Comparison of ENCODE assay signal across 20 cellular contexts in genomic region chr14:20381341-20381740, GRCh38. TPM values are rescaled to one million over a fixed set of nuclear protein-coding genes. Genes with fewer than 3 reads are reported as not detected.
A peak's percentile ranks its signal among the peaks of the same experiment; 100 is the strongest.
DNase-seq lines count a peak whose midpoint lies in the region; TF ChIP-seq lines count a peak whose summit lies in the region.
"Had no signal": no experiment of that assay in that cellular context is flagged by ENCODE, and none has a peak within 500 bp of the region (broad histone marks: within the 10 kb centered on the region; RNA-seq: fewer than 3 reads in every experiment).

No MANE protein-coding gene starts in this region.

- peak overlapping the region; percentile 4 for H3K14ac ChIP-seq in neuronal stem cell (ENCODE audit: low read length)

- H3K9me3 ChIP-seq in WERI-Rb-1 (ENCODE audit: severe bottlenecking): no peaks in the 10 kb centered on the region
- no peaks in the 10 kb centered on the region for H3K9me3 ChIP-seq in neuronal stem cell (replicated peaks in 1 of 2; ENCODE audit: control insufficient read depth in 2 of 2, insufficient read depth in 1 of 2, low read depth in 1 of 2, low read length in 2 of 2)
- H3K9me3 ChIP-seq: BE2C, HAP-1 had no signal

- H3K4me3 ChIP-seq in WERI-Rb-1 (ENCODE audit: low read depth, low read length): no peak overlapping the region
- no peak overlapping the region for H3K4me3 ChIP-seq in neuronal stem cell (ENCODE audit: low read length in 2 of 2)
- H3K4me3 ChIP-seq: GM23248, HAP-1 had no signal

- no peaks in the 10 kb centered on the region for H3K9me3 Mint-ChIP-seq in activated naive CD8-positive, alpha-beta T cell (ENCODE audit: low read depth)
- H3K9me3 Mint-ChIP-seq in activated naive CD8-positive, alpha-beta T cell treated with anti-CD3 and anti-CD28 coated beads for 36 hours: no peaks in the 10 kb centered on the region
- no peaks in the 10 kb centered on the region for H3K9me3 Mint-ChIP-seq in type B pancreatic cell
- H3K9me3 Mint-ChIP-seq: CD4-positive, CD25-positive, alpha-beta regulatory T cell; CD8-positive, alpha-beta memory T cell had no signal

- TF ChIP-seq CTCF in WERI-Rb-1 (IDR thresholded peaks at IDR 0.05; ENCODE audit: low read depth, low read length): no peak
- TF ChIP-seq CTCF in type B pancreatic cell (conservative IDR thresholded peaks at IDR 0.05): no peak

- H3K27me3 ChIP-seq in WERI-Rb-1 (ENCODE audit: insufficient read depth, low read depth, severe bottlenecking) (no peaks in the 10 kb centered on the region), neuronal stem cell (ENCODE audit: control insufficient read depth in 3 of 3, insufficient read depth in 3 of 3, low read depth in 1 of 3, low read length in 3 of 3) (no peaks in the 10 kb centered on the region)
- H3K27me3 ChIP-seq: BE2C had no signal

- H2BK12ac ChIP-seq in neuronal stem cell (ENCODE audit: low read length): no peak overlapping the region

- H3K36me3 ChIP-seq in WERI-Rb-1 (peaks cover 87% of the 10 kb centered on the region), neuronal stem cell (replicated peaks in 1 of 2; ENCODE audit: control insufficient read depth in 2 of 2, insufficient read depth in 2 of 2, low read length in 2 of 2) (peaks cover 43 to 91% of the 10 kb centered on the region in 2 donors)
- H3K36me3 ChIP-seq: BE2C had no signal

- whole genome bisulfite sequencing in neuronal stem cell (ENCODE audit: extremely low coverage in 2 of 2, insufficient read length in 2 of 2, insufficient replicate concordance in 1 of 2), 2 donors: no CpG with 5 or more reads among the region's 7 CpGs

- peaks cover 2% of the 10 kb centered on the region for H3K79me1 ChIP-seq in neuronal stem cell (ENCODE audit: low read depth, low read length)

- H3K27ac Mint-ChIP-seq in activated naive CD8-positive, alpha-beta T cell: peak overlapping the region; percentile 22
- H3K27ac Mint-ChIP-seq in activated naive CD8-positive, alpha-beta T cell treated with anti-CD3 and anti-CD28 coated beads for 36 hours: no peak overlapping the region
- H3K27ac Mint-ChIP-seq in type B pancreatic cell: no peak overlapping the region

- no peak overlapping the region for H2BK5ac ChIP-seq in neuronal stem cell (ENCODE audit: low read length)

- peak overlapping the region; percentile 3 for H3K23ac ChIP-seq in neuronal stem cell (ENCODE audit: low read depth, low read length, poor library complexity)

- no peaks in the 10 kb centered on the region for H3K4me1 Mint-ChIP-seq in activated naive CD8-positive, alpha-beta T cell (ENCODE audit: low read depth)
- H3K4me1 Mint-ChIP-seq in activated naive CD8-positive, alpha-beta T cell treated with anti-CD3 and anti-CD28 coated beads for 36 hours: no peaks in the 10 kb centered on the region
- H3K4me1 Mint-ChIP-seq in type B pancreatic cell (ENCODE audit: unreplicated experiment): no peaks in the 10 kb centered on the region
- H3K4me1 Mint-ChIP-seq: CD4-positive, CD25-positive, alpha-beta regulatory T cell; CD8-positive, alpha-beta memory T cell had no signal

- H2BK15ac ChIP-seq in neuronal stem cell (ENCODE audit: low read length): no peak overlapping the region

- H2BK120ac ChIP-seq in neuronal stem cell (ENCODE audit: low read depth, low read length): no peak overlapping the region

- H4K8ac ChIP-seq in neuronal stem cell (ENCODE audit: low read depth, low read length): no peak overlapping the region

- no peak overlapping the region for H2AFZ ChIP-seq in neuronal stem cell (ENCODE audit: low read length)
- H2AFZ ChIP-seq: GM23248 had no signal

- H3K18ac ChIP-seq in neuronal stem cell (ENCODE audit: low read length): no peak overlapping the region

- no peaks in the 10 kb centered on the region for H3K27me3 Mint-ChIP-seq in activated naive CD8-positive, alpha-beta T cell
- H3K27me3 Mint-ChIP-seq in activated naive CD8-positive, alpha-beta T cell treated with anti-CD3 and anti-CD28 coated beads for 36 hours: no peaks in the 10 kb centered on the region
- H3K27me3 Mint-ChIP-seq in type B pancreatic cell: no peaks in the 10 kb centered on the region
- H3K27me3 Mint-ChIP-seq: CD4-positive, CD25-positive, alpha-beta regulatory T cell; CD8-positive, alpha-beta memory T cell had no signal

- peak overlapping the region; percentile 42; the same call in 1 of the 2 replicates for H3K27ac ChIP-seq in WERI-Rb-1
- no peak overlapping the region for H3K27ac ChIP-seq in neuronal stem cell (replicated peaks; ENCODE audit: low read length)
- H3K27ac ChIP-seq: GM23248 had no signal

- no peak overlapping the region for H3K4me3 Mint-ChIP-seq in activated naive CD8-positive, alpha-beta T cell
- H3K4me3 Mint-ChIP-seq in activated naive CD8-positive, alpha-beta T cell treated with anti-CD3 and anti-CD28 coated beads for 36 hours: no peak overlapping the region
- no peak overlapping the region for H3K4me3 Mint-ChIP-seq in type B pancreatic cell
- H3K4me3 Mint-ChIP-seq: CD4-positive, CD25-positive, alpha-beta regulatory T cell; CD8-positive, alpha-beta memory T cell had no signal

- no peak for DNase-seq in activated naive CD8-positive, alpha-beta T cell treated with anti-CD3 and anti-CD28 coated beads for 36 hours
- DNase-seq in WERI-Rb-1 (peak; percentile 62), cerebellum (ENCODE audit: low spot score) (peak; percentile 25), neuronal stem cell (ENCODE audit: low spot score) (no peak), T-helper 9 cell (no peak), HK-2 (ENCODE audit: unreplicated experiment) (no peak), type B pancreatic cell (ENCODE audit: extremely low spot score, unreplicated experiment) (no peak)
- DNase-seq: ACHN; BE2C; C1 segment of cervical spinal cord; CD4-positive, CD25-positive, alpha-beta regulatory T cell; CD8-positive, alpha-beta memory T cell; COR-L47; DMS 273 treated with DMSO at 0.1 percent for 48 hours; GDM1; GM23248 had no signal

- no peak overlapping the region for H3K4ac ChIP-seq in neuronal stem cell (ENCODE audit: low read length)

- no peak overlapping the region for H3K4me2 ChIP-seq in neuronal stem cell (ENCODE audit: insufficient read depth, low read length, poor library complexity, severe bottlenecking)

- H3K36me3 Mint-ChIP-seq in activated naive CD8-positive, alpha-beta T cell: peaks cover 2% of the 10 kb centered on the region
- peaks cover 8% of the 10 kb centered on the region for H3K36me3 Mint-ChIP-seq in activated naive CD8-positive, alpha-beta T cell treated with anti-CD3 and anti-CD28 coated beads for 36 hours
- peaks cover 15% of the 10 kb centered on the region for H3K36me3 Mint-ChIP-seq in type B pancreatic cell

- no peaks in the 10 kb centered on the region for H3K4me1 ChIP-seq in neuronal stem cell (ENCODE audit: control insufficient read depth in 2 of 2, insufficient read depth in 1 of 2, low read depth in 1 of 2, low read length in 2 of 2)
- H3K4me1 ChIP-seq: BE2C, HAP-1 had no signal

- H2AK5ac ChIP-seq in neuronal stem cell (ENCODE audit: low read depth, low read length): no peak overlapping the region

- no peak overlapping the region for H4K91ac ChIP-seq in neuronal stem cell (ENCODE audit: low read depth, low read length, poor library complexity)

- no peak overlapping the region for H3K9ac ChIP-seq in neuronal stem cell (ENCODE audit: low read depth, low read length, poor library complexity)
- H3K9ac ChIP-seq: GM23248 had no signal

RNA-seq across cellular contexts. Expression of gene TEP1, which starts 32.0 kb away (rescaled TPM):
- 10 to 100 TPM; 21.6 to 22.1 TPM for total RNA-seq in activated naive CD8-positive, alpha-beta T cell treated with anti-CD3 and anti-CD28 coated beads for 36 hours
- total RNA-seq in cerebellum (10.3 TPM), type B pancreatic cell (ENCODE audit: low replicate concordance) (23.1 and 25.1 TPM in 2 replicates)
- polyA plus RNA-seq in neuronal stem cell (2013, experiment 1 of 2): 4.0 TPM
- 4.6 TPM for polyA plus RNA-seq in neuronal stem cell (2013, experiment 2 of 2)

RNA-seq across cellular contexts. Expression of gene PARP2, which starts 37.9 kb away (rescaled TPM):
- 10 to 100 TPM; 42.9 to 46.5 TPM for total RNA-seq in activated naive CD8-positive, alpha-beta T cell treated with anti-CD3 and anti-CD28 coated beads for 36 hours
- 19.4 TPM for total RNA-seq in cerebellum
- 38.8 TPM for polyA plus RNA-seq in neuronal stem cell (2013, experiment 1 of 2)
- polyA plus RNA-seq in neuronal stem cell (2013, experiment 2 of 2): 38.2 TPM
- total RNA-seq in type B pancreatic cell (ENCODE audit: low replicate concordance): 25.5 and 36.3 TPM in 2 replicates

RNA-seq across cellular contexts. Expression of gene CCNB1IP1, which starts 48.3 kb away (rescaled TPM):
- 10 to 100 TPM; 70.5 to 73.1 TPM for total RNA-seq in activated naive CD8-positive, alpha-beta T cell treated with anti-CD3 and anti-CD28 coated beads for 36 hours
- 56.4 TPM for total RNA-seq in cerebellum
- 197 TPM for polyA plus RNA-seq in neuronal stem cell (2013, experiment 1 of 2)
- polyA plus RNA-seq in neuronal stem cell (2013, experiment 2 of 2): 196 TPM
- total RNA-seq in type B pancreatic cell (ENCODE audit: low replicate concordance): 76.5 and 95.9 TPM in 2 replicates

RNA-seq across cellular contexts. Expression of gene KLHL33, which starts 54.6 kb away (rescaled TPM):
- total RNA-seq in activated naive CD8-positive, alpha-beta T cell treated with anti-CD3 and anti-CD28 coated beads for 36 hours: under 1 TPM; 0.50 to 0.68 TPM
- total RNA-seq in cerebellum (0.18 TPM), type B pancreatic cell (ENCODE audit: low replicate concordance) (not detected in 2 replicates)
- 0.06 TPM for polyA plus RNA-seq in neuronal stem cell (2013, experiment 1 of 2)
- 0.11 TPM for polyA plus RNA-seq in neuronal stem cell (2013, experiment 2 of 2)
- total RNA-seq: GM23248, H4, HT-29 had no signal
- polyA plus RNA-seq: CD4-positive, CD25-positive, alpha-beta regulatory T cell; GM23248 had no signal

Comparison
In these comparisons a context has a peak if more than half of its experiments do, and no peak if none do; other contexts are left out.
1. DNase-seq: peak in WERI-Rb-1 (single experiment) and cerebellum (single experiment); none in activated naive CD8-positive, alpha-beta T cell treated with anti-CD3 and anti-CD28 coated beads for 36 hours (single experiment), neuronal stem cell (single experiment), T-helper 9 cell (single experiment), HK-2 (single experiment) and type B pancreatic cell (single experiment).